In the genomic region with DNA sequence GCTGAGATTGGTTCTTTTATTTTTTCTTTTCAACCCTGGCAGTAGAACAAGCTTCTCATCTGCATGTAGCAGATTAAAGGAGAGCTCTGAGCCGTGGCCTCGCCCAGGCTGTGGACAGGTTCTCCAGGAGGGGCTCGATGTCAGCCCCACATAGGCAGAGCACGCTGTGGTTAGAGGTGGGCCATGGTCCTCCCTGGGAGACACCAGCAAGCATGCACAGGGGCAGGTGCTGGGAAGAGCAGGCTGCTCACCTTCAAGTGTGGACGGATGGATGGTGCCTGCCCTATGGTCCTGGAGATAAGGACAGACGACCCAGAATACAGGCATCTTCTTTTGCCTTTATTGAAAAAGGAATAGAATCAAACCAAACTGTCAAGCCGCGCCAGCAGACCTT, we compare ENCODE assay signal across 20 cellular contexts.
DNase-seq lines count a peak whose midpoint lies in the region; ATAC-seq and TF ChIP-seq lines count a peak whose summit lies in the region.
"Had no signal": no experiment of that assay in that cellular context is flagged by ENCODE, and none has a peak within 500 bp of the region (broad histone marks: within the 10 kb centered on the region; RNA-seq: fewer than 3 reads in every experiment).

No MANE protein-coding gene starts in this region.

- TF ChIP-seq CTCF in heart left ventricle (IDR thresholded peaks at IDR 0.05) (no peak), heart right ventricle (IDR thresholded peaks at IDR 0.05) (no peak), spleen (IDR thresholded peaks at IDR 0.05 in 8 of 11, conservative IDR thresholded peaks at IDR 0.05 in 3 of 11) (no peak)

- ATAC-seq in Right ventricle myocardium superior (ENCODE audit: poor library complexity): peak; percentile 13
- ATAC-seq in heart left ventricle: no peak
- ATAC-seq in right cardiac atrium: no peak
- no peak for ATAC-seq in heart right ventricle
- peak; percentile 11 for ATAC-seq in left lobe of liver
- ATAC-seq in HG02759 (IDR thresholded peaks at IDR 0.05; ENCODE audit: unreplicated experiment): no peak
- ATAC-seq: GM12878 had no signal

- H3K9me3 ChIP-seq in heart left ventricle (no peaks in the 10 kb centered on the region), right cardiac atrium (ENCODE audit: control insufficient read depth, low read length) (no peaks in the 10 kb centered on the region), heart right ventricle (peaks cover 0 to 3% (median 0%) of the 10 kb centered on the region in 11 donors), spleen (no peaks in the 10 kb centered on the region)
- H3K9me3 ChIP-seq: BLaER1 had no signal

- H3K27ac ChIP-seq in heart left ventricle: peak overlapping the region in 3 of 12 donors; percentile 14 to 24 (median 16)
- peak overlapping the region; percentile 32 for H3K27ac ChIP-seq in right cardiac atrium (ENCODE audit: low read length)
- H3K27ac ChIP-seq in heart right ventricle: no peak overlapping the region
- H3K27ac ChIP-seq in spleen: no peak overlapping the region
- H3K27ac ChIP-seq: 22Rv1, BLaER1, C4-2B, GM23248 had no signal

- H3K36me3 ChIP-seq in heart left ventricle: no peaks in the 10 kb centered on the region
- no peaks in the 10 kb centered on the region for H3K36me3 ChIP-seq in heart right ventricle
- H3K36me3 ChIP-seq in spleen: no peaks in the 10 kb centered on the region
- H3K36me3 ChIP-seq: BLaER1 had no signal

- intact Hi-C loops in Right ventricle myocardium superior (cut with DNase I) (no loop called here), heart left ventricle (cut with DNase I) (no loop called here), right cardiac atrium (cut with DNase I) (loop anchor here in 1 of 4 donors (10.0 kb wide), 1 partner anchor 62 kb away; no protein-coding TSS in a partner anchor), heart right ventricle (cut with DNase I) (no loop called here), spleen (cut with DNase I; ENCODE audit: low total_unique reads) (no loop called here)

- peaks cover 0 to 28% (median 7%) of the 10 kb centered on the region in 12 donors for H3K4me1 ChIP-seq in heart left ventricle
- H3K4me1 ChIP-seq in right cardiac atrium (ENCODE audit: control insufficient read depth, insufficient read depth, low read length): no peaks in the 10 kb centered on the region
- H3K4me1 ChIP-seq in heart right ventricle: peaks cover 0 to 21% (median 8%) of the 10 kb centered on the region in 9 donors
- peaks cover 0 to 4% (median 0%) of the 10 kb centered on the region in 6 donors for H3K4me1 ChIP-seq in spleen
- H3K4me1 ChIP-seq: BLaER1 had no signal

- H3K27me3 ChIP-seq in heart left ventricle (no peaks in the 10 kb centered on the region), right cardiac atrium (ENCODE audit: control insufficient read depth, insufficient read depth) (no peaks in the 10 kb centered on the region), heart right ventricle (peaks cover 0 to 17% (median 0%) of the 10 kb centered on the region in 7 donors), spleen (replicated peaks in 1 of 7) (peaks cover 0 to 46% (median 0%) of the 10 kb centered on the region in 7 donors)

- no peak for TF ChIP-seq POLR2A in heart left ventricle (IDR thresholded peaks at IDR 0.05)
- no peak for TF ChIP-seq POLR2A in spleen (IDR thresholded peaks at IDR 0.05)

- WGBS in heart left ventricle, 4 donors: 53 to 73% (median 67%) methylated on average over 7 to 8 of the region's 8 CpGs
- WGBS in right cardiac atrium: 64% methylated on average over 8 of the region's 8 CpGs
- WGBS in heart right ventricle, 2 donors: 69 to 76% methylated on average over 8 of the region's 8 CpGs
- WGBS in spleen, 5 donors: 74 to 80% (median 77%) methylated on average over 7 to 8 of the region's 8 CpGs

- H3K4me3 ChIP-seq in heart left ventricle: no peak overlapping the region
- H3K4me3 ChIP-seq in right cardiac atrium (ENCODE audit: low read length): no peak overlapping the region
- H3K4me3 ChIP-seq in heart right ventricle: no peak overlapping the region
- H3K4me3 ChIP-seq in spleen: no peak overlapping the region
- H3K4me3 ChIP-seq: BLaER1, GM12878, GM23248 had no signal

- no peak for DNase-seq in Right ventricle myocardium superior
- DNase-seq in heart left ventricle: no peak
- DNase-seq in right cardiac atrium: no peak
- DNase-seq in heart right ventricle: no peak
- no peak for DNase-seq in left lobe of liver (ENCODE audit: low spot score)
- DNase-seq in spleen: peak; percentile 46
- DNase-seq in amygdala (lab: John Stamatoyannopoulos, UW): no peak
- DNase-seq: CD4-positive, alpha-beta T cell; DMS 273 treated with DMSO at 0.1 percent for 48 hours; DMS79; EL; GDM1; GM23248; H7; HCEC 1CT had no signal

Comparison
In these comparisons a context has a peak if more than half of its experiments do, and no peak if none do; other contexts are left out.
1. ATAC-seq: peak in Right ventricle myocardium superior (single experiment) and left lobe of liver (single experiment); none in heart left ventricle (0 of 4), right cardiac atrium (0 of 2), heart right ventricle (0 of 8) and HG02759 (single experiment).